11 cellular contexts compared by ENCODE assay signal in genomic region chr9:136578915-136579637, GRCh38. TPM values are rescaled to one million over a fixed set of nuclear protein-coding genes. Genes with fewer than 3 reads are reported as not detected.
DNase-seq lines count a peak whose midpoint lies in the region; ATAC-seq, FAIRE-seq and TF ChIP-seq lines count a peak whose summit lies in the region.
"Had no signal": no experiment of that assay in that cellular context is flagged by ENCODE, and none has a peak within 500 bp of the region (broad histone marks: within the 10 kb centered on the region; RNA-seq: fewer than 3 reads in every experiment).

No MANE protein-coding gene starts in this region.

- H3K9me2 ChIP-seq in PC-3 (replicated peaks; ENCODE audit: low read length) = no peaks in the 10 kb centered on the region

- H2AK5ac ChIP-seq in H1 (ENCODE audit: low read depth, low read length) = peak overlapping the region; percentile 98

- no peak for TF ChIP-seq EP300 in H1 (IDR thresholded peaks at IDR 0.05; ENCODE audit: borderline replicate concordance in 1 of 2, low read depth in 2 of 2, low read length in 2 of 2)

- H4K91ac ChIP-seq in H1 (replicated peaks; ENCODE audit: insufficient read length, low read length) = peak overlapping the region; percentile 84

- no peak overlapping the region; the same call in 1 of the 2 replicates for H3K18ac ChIP-seq in H1 (ENCODE audit: extremely low read depth, low read length)

- FAIRE-seq in H1 (lab: Jason Lieb, UNC) (no peak), small intestine (lab: Jason Lieb, UNC) (no peak), frontal cortex (lab: Jason Lieb, UNC) (no peak)
- FAIRE-seq: keratinocyte had no signal

- peak overlapping the region; percentile 76 for H2BK120ac ChIP-seq in H1 (replicated peaks; ENCODE audit: low read depth, low read length)

- H3K4me2 ChIP-seq in PC-3 (ENCODE audit: low read length) = no peak overlapping the region
- H3K4me2 ChIP-seq in H1 (ENCODE audit: insufficient read depth in 1 of 2, low read depth in 2 of 2, low read length in 2 of 2) = no peak overlapping the region

- no peak overlapping the region for H3K14ac ChIP-seq in H1 (ENCODE audit: insufficient read length)

- H2BK5ac ChIP-seq in H1 (ENCODE audit: low read depth, low read length) = peak overlapping the region; percentile 78; the same call in 1 of the 2 replicates

- no peaks in the 10 kb centered on the region for H4K20me1 ChIP-seq in PC-3 (ENCODE audit: low read length)
- peaks cover 0 to 3% of the 10 kb centered on the region in 2 experiments for H4K20me1 ChIP-seq in H1 (replicated peaks in 1 of 2; ENCODE audit: control insufficient read depth in 1 of 2, insufficient read depth in 2 of 2, low read length in 2 of 2)

- H3K36me3 ChIP-seq in PC-3 (ENCODE audit: low read depth, low read length) (no peaks in the 10 kb centered on the region), H1 (ENCODE audit: control insufficient read depth in 2 of 4, insufficient read depth in 4 of 4, low read length in 3 of 4) (no peaks in the 10 kb centered on the region), small intestine (ENCODE audit: control insufficient read depth in 2 of 2, insufficient read depth in 2 of 2, low read length in 2 of 2) (no peaks in the 10 kb centered on the region)

- BruUV-seq in PC-3 (replicated peaks; lab: Mats Ljungman, UMichigan) = no TSS peak

- H4K5ac ChIP-seq in H1 (ENCODE audit: insufficient read length, low read depth, low read length) = peak overlapping the region; percentile 18

- H3K4me1 ChIP-seq in PC-3 (ENCODE audit: insufficient read depth, low read length) = peaks cover 10% of the 10 kb centered on the region
- peaks cover 7 to 16% (median 12%) of the 10 kb centered on the region in 4 experiments for H3K4me1 ChIP-seq in H1 (replicated peaks in 1 of 4; ENCODE audit: control insufficient read depth in 3 of 4, insufficient read depth in 4 of 4, low read length in 3 of 4)
- H3K4me1 ChIP-seq in small intestine (ENCODE audit: control insufficient read depth in 2 of 2, insufficient read depth in 1 of 2, low read depth in 1 of 2, low read length in 1 of 2) = no peaks in the 10 kb centered on the region

- CTCF ChIA-PET in PC-3 (lab: Charles Lee) (no interaction called here), H1 (lab: Charles Lee; ENCODE audit: partially characterized antibody) (interaction anchor here (0.7 to 2.7 kb wide), 14 partner anchors 8 to 138 kb away, joined by 3 to 8 read pairs (median 4); no protein-coding TSS in a partner anchor)

- ATAC-seq in PC-3 (peak; percentile 25), GM21367 (IDR thresholded peaks at IDR 0.05; ENCODE audit: unreplicated experiment) (no peak), HG03159 (IDR thresholded peaks at IDR 0.05; ENCODE audit: unreplicated experiment) (no peak)

- H3K9ac ChIP-seq in PC-3 (ENCODE audit: low read length) = no peak overlapping the region
- no peak overlapping the region for H3K9ac ChIP-seq in H1 (replicated peaks in 1 of 4; ENCODE audit: extremely low read depth in 1 of 4, low read depth in 3 of 4, low read length in 3 of 4)

- TF ChIP-seq CTCF in PC-3 (conservative IDR thresholded peaks at IDR 0.05; ENCODE audit: low read depth, low read length) (no peak), H1 (IDR thresholded peaks at IDR 0.05; ENCODE audit: control extremely low read depth in 1 of 3, insufficient read depth in 1 of 3, low read depth in 1 of 3, low read length in 3 of 3) (no peak)

- H3K23ac ChIP-seq in H1 (ENCODE audit: insufficient read length) = no peak overlapping the region

- intact Hi-C loops in PC-3 (cut with micrococcal nuclease) = no loop called here

- no peak overlapping the region for H3K56ac ChIP-seq in H1 (replicated peaks; ENCODE audit: insufficient read length, low read depth, low read length)

- H3K79me2 ChIP-seq in PC-3 (ENCODE audit: low read length) = no peaks in the 10 kb centered on the region
- no peaks in the 10 kb centered on the region for H3K79me2 ChIP-seq in H1 (ENCODE audit: control insufficient read depth in 1 of 2, insufficient read depth in 2 of 2, low read length in 2 of 2)

- H3K4me3 ChIP-seq in PC-3 (ENCODE audit: low read length) (no peak overlapping the region), H1 (ENCODE audit: extremely low read depth in 1 of 4, insufficient read depth in 2 of 4, low read depth in 3 of 4, low read length in 4 of 4) (no peak overlapping the region), small intestine (ENCODE audit: low read depth in 1 of 2, low read length in 2 of 2) (no peak overlapping the region)
- H3K4me3 ChIP-seq: skin epidermis had no signal

- no peaks in the 10 kb centered on the region for H3K27me3 ChIP-seq in PC-3 (ENCODE audit: low read length)
- no peaks in the 10 kb centered on the region; a peak in 1 of 7 replicates for H3K27me3 ChIP-seq in H1 (replicated peaks in 1 of 4; ENCODE audit: control insufficient read depth in 3 of 4, extremely low read depth in 1 of 4, insufficient read depth in 3 of 4, low read length in 3 of 4)
- H3K27me3 ChIP-seq in small intestine (ENCODE audit: control insufficient read depth in 2 of 2, insufficient read depth in 2 of 2, low read length in 2 of 2) = no peaks in the 10 kb centered on the region

- WGBS in H1 (ENCODE audit: extremely low coverage in 1 of 2, insufficient coverage in 1 of 2, insufficient read length in 1 of 2, insufficient replicate concordance in 2 of 2, low coverage in 1 of 2, low lambda C conversion rate in 2 of 2, missing lambda C conversion rate in 1 of 2), 2 experiments = 65% methylated on average over 11 of the region's 15 CpGs; no CpG with 5 or more reads in 1 of the 2 experiments
- WGBS in small intestine, 3 donors = 35 to 54% (median 47%) methylated on average over 13 to 15 of the region's 15 CpGs

- POLR2A ChIA-PET in PC-3 (lab: Charles Lee; ENCODE audit: unreplicated experiment) = no interaction called here
- POLR2A ChIA-PET in H1 (lab: Charles Lee; ENCODE audit: partially characterized antibody) = interaction anchor here (1.0 to 2.1 kb wide), 4 partner anchors 9 to 148 kb away, joined by 3 to 14 read pairs (median 5); no protein-coding TSS in a partner anchor

- H3K27ac ChIP-seq in PC-3 (ENCODE audit: low read length) = no peak overlapping the region
- H3K27ac ChIP-seq in H1 (ENCODE audit: low read depth, low read length) = no peak overlapping the region
- H3K27ac ChIP-seq in small intestine (ENCODE audit: low read depth in 1 of 2, low read length in 1 of 2) = no peak overlapping the region

- H3F3A ChIP-seq in PC-3 (ENCODE audit: low read length, unreplicated experiment) = no peaks in the 10 kb centered on the region

- TF ChIP-seq RAD21 in H1 (IDR thresholded peaks at IDR 0.05 in 1 of 2, conservative IDR thresholded peaks at IDR 0.05 in 1 of 2; ENCODE audit: low read depth in 2 of 2, low read length in 2 of 2) = no peak

- H2BK12ac ChIP-seq in H1 (ENCODE audit: low read depth, low read length) = peak overlapping the region; percentile 94

- H3K23me2 ChIP-seq in H1 (ENCODE audit: low read depth, low read length) = peaks cover 17% of the 10 kb centered on the region; the same call in 1 of the 2 replicates

- H3K9me3 ChIP-seq in PC-3 (ENCODE audit: low read length) (no peaks in the 10 kb centered on the region), H1 (ENCODE audit: insufficient read depth in 2 of 2, low read depth in 1 of 2, low read length in 1 of 2) (no peaks in the 10 kb centered on the region; a peak in 2 of 4 replicates), small intestine (ENCODE audit: control insufficient read depth, low read depth) (no peaks in the 10 kb centered on the region)

- H2BK20ac ChIP-seq in H1 (ENCODE audit: low read length) = peak overlapping the region; percentile 95; the same call in 1 of the 2 replicates

- no peaks in the 10 kb centered on the region; the same call in 1 of the 2 replicates for H3K79me1 ChIP-seq in H1 (ENCODE audit: low read depth, low read length)

- peak overlapping the region; percentile 99; the same call in 1 of the 2 replicates for H2BK15ac ChIP-seq in H1 (ENCODE audit: low read length)

- DNase-seq in NCI-H82 (lab: John Stamatoyannopoulos, UW) (peak; percentile 29), NCI-H82 treated with DMSO at 0.1 percent for 48 hours (lab: John Stamatoyannopoulos, UW; ENCODE audit: unreplicated experiment) (no peak), PC-3 (peak; percentile 11), H1 (ENCODE audit: low read depth in 1 of 2, low spot score in 2 of 2) (no peak), small intestine (peak; percentile 15), frontal cortex (ENCODE audit: low spot score in 2 of 2) (no peak)
- DNase-seq: NCI-H226 had no signal

- TF ChIP-seq POLR2A in H1 (IDR thresholded peaks at IDR 0.05; ENCODE audit: control extremely low read depth in 1 of 2, low read depth in 2 of 2, low read length in 2 of 2) = no peak

- H2AFZ ChIP-seq in PC-3 (ENCODE audit: low read length) (no peak overlapping the region), H1 (ENCODE audit: low read length) (no peak overlapping the region)

- no peak overlapping the region for H3K4ac ChIP-seq in H1 (replicated peaks; ENCODE audit: insufficient read length, low read depth, low read length)

- H4K8ac ChIP-seq in H1 (ENCODE audit: extremely low read depth, insufficient read depth, low read length) = no peak overlapping the region

TF ChIP-seq in H1, 55 proteins besides CTCF, POLR2A, EP300 and RAD21:
- no peak for TF ChIP-seq POLR2AphosphoS5 (IDR thresholded peaks at IDR 0.05; ENCODE audit: low read depth, low read length)
- TF ChIP-seq YY1 (IDR thresholded peaks at IDR 0.05; ENCODE audit: low read depth, low read length) = no peak
- no peak for TF ChIP-seq JUND (IDR thresholded peaks at IDR 0.05; ENCODE audit: low read length)
- TF ChIP-seq GABPA (IDR thresholded peaks at IDR 0.05; ENCODE audit: borderline replicate concordance, insufficient read depth, low read length) = 0 out of 2 replicates have a peak, but pooled peaks have one; percentile 7

RNA-seq across cellular contexts. Expression of gene NOTCH1, which starts 33.2 kb away (rescaled TPM):
- 14.3 and 20.8 TPM in 2 replicates for total RNA-seq in PC-3 (2014; rRNA removed)
- 55.6 and 60.9 TPM in 2 replicates for total RNA-seq in H1 (2021; fragmentation: NEBNext Ultra II Directional; extraction: Animal tissue kit (Norgen Biotek cat#: 25700))
- 6.9 and 19.9 TPM in 2 replicates for polyA plus RNA-seq in H1 (2011; rRNA removed)
- polyA plus RNA-seq in H1 (2011; cell fraction: cytosol; rRNA removed) = 7.3 TPM
- polyA plus RNA-seq in H1 (2011; cell fraction: nucleus; rRNA removed) = 41.0 TPM
- polyA plus RNA-seq in H1 (2012, experiment 1 of 2) = 17.4 to 31.4 TPM (median 28.7 TPM) in 4 replicates
- polyA plus RNA-seq in H1 (2012, experiment 2 of 2) = 20.1 TPM
- polyA plus RNA-seq in H1 (2013, experiment 1 of 2) = 33.5 TPM
- 26.3 TPM for polyA plus RNA-seq in H1 (2013, experiment 2 of 2)
- 12.2 and 13.8 TPM in 2 replicates for polyA minus RNA-seq in H1 (2011; rRNA and poly(A)+ RNA removed)
- polyA minus RNA-seq in H1 (2011; cell fraction: cytosol; rRNA and poly(A)+ RNA removed) = 58.8 TPM
- 41.9 TPM for polyA minus RNA-seq in H1 (2011; cell fraction: nucleus; rRNA and poly(A)+ RNA removed)
- polyA plus RNA-seq in small intestine = 10 to 100 TPM in 1 of 3 donors, 1 to 10 TPM in 2; 1.8 to 19.8 (median 1.9) TPM
- total RNA-seq in frontal cortex = 15.9 TPM

Comparison
In these comparisons a context has a peak if more than half of its experiments do, and no peak if none do; other contexts are left out.
1. DNase-seq: peak in NCI-H82 (single experiment), PC-3 (single experiment) and small intestine (single experiment); none in NCI-H82 treated with DMSO at 0.1 percent for 48 hours (single experiment), H1 (0 of 2) and frontal cortex (0 of 2).